In the genomic region with DNA sequence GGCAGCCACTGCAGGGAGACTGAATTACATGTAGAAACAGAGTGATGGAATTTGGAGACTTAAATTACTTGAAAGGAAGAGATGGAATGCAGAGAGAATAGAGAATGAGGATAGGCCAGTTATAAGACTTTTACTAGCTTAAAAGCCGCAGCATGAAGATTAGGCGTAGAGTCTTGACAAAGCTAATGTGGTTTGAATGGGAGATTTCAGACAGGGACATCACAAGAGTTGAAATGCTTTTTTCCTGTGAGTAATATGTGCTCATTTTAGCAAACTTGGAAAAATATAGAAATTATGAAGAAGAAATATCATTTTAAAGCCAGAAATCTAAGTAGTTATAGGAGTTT, we compare ENCODE assay signal across 1 cellular context.
TF ChIP-seq lines count a peak whose summit lies in the region.

No MANE protein-coding gene starts in this region.

TF ChIP-seq in GM23338, 12 proteins besides CTCF, POLR2A, EP300 and RAD21 (continued from another document):
- TF ChIP-seq, protein P1, sequence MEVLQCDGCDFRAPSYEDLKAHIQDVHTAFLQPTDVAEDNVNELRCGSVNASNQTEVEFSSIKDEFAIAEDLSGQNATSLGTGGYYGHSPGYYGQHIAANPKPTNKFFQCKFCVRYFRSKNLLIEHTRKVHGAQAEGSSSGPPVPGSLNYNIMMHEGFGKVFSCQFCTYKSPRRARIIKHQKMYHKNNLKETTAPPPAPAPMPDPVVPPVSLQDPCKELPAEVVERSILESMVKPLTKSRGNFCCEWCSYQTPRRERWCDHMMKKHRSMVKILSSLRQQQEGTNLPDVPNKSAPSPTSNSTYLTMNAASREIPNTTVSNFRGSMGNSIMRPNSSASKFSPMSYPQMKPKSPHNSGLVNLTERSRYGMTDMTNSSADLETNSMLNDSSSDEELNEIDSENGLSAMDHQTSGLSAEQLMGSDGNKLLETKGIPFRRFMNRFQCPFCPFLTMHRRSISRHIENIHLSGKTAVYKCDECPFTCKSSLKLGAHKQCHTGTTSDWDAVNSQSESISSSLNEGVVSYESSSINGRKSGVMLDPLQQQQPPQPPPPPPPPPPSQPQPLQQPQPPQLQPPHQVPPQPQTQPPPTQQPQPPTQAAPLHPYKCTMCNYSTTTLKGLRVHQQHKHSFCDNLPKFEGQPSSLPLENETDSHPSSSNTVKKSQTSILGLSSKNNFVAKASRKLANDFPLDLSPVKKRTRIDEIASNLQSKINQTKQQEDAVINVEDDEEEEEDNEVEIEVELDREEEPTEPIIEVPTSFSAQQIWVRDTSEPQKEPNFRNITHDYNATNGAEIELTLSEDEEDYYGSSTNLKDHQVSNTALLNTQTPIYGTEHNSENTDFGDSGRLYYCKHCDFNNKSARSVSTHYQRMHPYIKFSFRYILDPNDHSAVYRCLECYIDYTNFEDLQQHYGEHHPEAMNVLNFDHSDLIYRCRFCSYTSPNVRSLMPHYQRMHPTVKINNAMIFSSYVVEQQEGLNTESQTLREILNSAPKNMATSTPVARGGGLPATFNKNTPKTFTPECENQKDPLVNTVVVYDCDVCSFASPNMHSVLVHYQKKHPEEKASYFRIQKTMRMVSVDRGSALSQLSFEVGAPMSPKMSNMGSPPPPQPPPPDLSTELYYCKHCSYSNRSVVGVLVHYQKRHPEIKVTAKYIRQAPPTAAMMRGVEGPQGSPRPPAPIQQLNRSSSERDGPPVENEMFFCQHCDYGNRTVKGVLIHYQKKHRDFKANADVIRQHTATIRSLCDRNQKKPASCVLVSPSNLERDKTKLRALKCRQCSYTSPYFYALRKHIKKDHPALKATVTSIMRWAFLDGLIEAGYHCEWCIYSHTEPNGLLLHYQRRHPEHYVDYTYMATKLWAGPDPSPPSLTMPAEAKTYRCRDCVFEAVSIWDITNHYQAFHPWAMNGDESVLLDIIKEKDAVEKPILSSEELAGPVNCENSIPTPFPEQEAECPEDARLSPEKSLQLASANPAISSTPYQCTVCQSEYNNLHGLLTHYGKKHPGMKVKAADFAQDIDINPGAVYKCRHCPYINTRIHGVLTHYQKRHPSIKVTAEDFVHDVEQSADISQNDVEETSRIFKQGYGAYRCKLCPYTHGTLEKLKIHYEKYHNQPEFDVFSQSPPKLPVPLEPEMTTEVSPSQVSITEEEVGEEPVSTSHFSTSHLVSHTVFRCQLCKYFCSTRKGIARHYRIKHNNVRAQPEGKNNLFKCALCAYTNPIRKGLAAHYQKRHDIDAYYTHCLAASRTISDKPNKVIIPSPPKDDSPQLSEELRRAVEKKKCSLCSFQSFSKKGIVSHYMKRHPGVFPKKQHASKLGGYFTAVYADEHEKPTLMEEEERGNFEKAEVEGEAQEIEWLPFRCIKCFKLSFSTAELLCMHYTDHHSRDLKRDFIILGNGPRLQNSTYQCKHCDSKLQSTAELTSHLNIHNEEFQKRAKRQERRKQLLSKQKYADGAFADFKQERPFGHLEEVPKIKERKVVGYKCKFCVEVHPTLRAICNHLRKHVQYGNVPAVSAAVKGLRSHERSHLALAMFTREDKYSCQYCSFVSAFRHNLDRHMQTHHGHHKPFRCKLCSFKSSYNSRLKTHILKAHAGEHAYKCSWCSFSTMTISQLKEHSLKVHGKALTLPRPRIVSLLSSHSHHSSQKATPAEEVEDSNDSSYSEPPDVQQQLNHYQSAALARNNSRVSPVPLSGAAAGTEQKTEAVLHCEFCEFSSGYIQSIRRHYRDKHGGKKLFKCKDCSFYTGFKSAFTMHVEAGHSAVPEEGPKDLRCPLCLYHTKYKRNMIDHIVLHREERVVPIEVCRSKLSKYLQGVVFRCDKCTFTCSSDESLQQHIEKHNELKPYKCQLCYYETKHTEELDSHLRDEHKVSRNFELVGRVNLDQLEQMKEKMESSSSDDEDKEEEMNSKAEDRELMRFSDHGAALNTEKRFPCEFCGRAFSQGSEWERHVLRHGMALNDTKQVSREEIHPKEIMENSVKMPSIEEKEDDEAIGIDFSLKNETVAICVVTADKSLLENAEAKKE (CRISPR knock-in tag; IDR thresholded peaks at IDR 0.05): no peak
- TF ChIP-seq POLR2AphosphoS5 (IDR thresholded peaks at IDR 0.05; ENCODE audit: low read depth): no peak
